Comparison of ENCODE assay signal across 33 cellular contexts in the genomic region with DNA sequence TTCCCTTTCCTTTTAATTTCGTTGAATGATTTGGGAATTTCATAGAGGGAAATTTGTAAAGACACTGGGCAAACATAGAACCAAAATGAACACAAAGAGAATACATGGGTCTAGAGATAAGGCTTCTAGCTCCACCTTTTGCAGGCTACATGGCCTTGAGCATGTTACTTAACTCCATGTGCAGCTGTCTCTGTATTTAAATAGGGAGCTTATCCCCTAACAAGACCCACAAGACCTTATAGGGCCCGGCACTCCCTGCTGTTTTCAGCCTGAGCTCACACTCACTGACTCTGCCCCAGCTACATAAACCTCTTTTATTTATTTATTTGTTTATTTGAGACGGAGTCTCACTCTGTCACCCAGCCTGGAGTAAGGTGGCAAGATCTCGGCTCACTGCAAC. TPM values are rescaled to one million over a fixed set of nuclear protein-coding genes. Genes with fewer than 3 reads are reported as not detected.
"Had no signal": no experiment of that assay in that cellular context is flagged by ENCODE, and none has a peak within 500 bp of the region (broad histone marks: within the 10 kb centered on the region; RNA-seq: fewer than 3 reads in every experiment).

No MANE protein-coding gene starts in this region.

- H3K36me3 ChIP-seq: gastroesophageal sphincter, lower lobe of right lung, sigmoid colon, uterus had no signal

- H3K27me3 Mint-ChIP-seq: activated CD4-positive, alpha-beta memory T cell treated with anti-CD3 and anti-CD28 coated beads for 36 hours; activated naive CD4-positive, alpha-beta T cell treated with anti-CD3 and anti-CD28 coated beads, Interleukin-2, amount 10 ng/mL, durations not matched to agents 7 days and 5 days; activated naive CD8-positive, alpha-beta T cell treated with anti-CD3 and anti-CD28 coated beads, Interleukin-2, amount 10 ng/mL, durations not matched to agents 7 days and 5 days; activated T-cell treated with anti-CD3 and anti-CD28 coated beads, Interleukin-2, amount 50 U/mL, for 24 hours; effector memory CD8-positive, alpha-beta T cell; stimulated activated memory B cell treated with anti-CD40 and anti-IgM and Interleukin-4, amounts not matched to agents 10 μg/mL and 1 μg/mL and 100 μg/mL, for 72 hours; type B pancreatic cell had no signal

- ATAC-seq: activated CD4-positive, CD25-positive, alpha-beta regulatory T cell treated with anti-CD3 and anti-CD28 coated beads, Interleukin-2, amount 50 U/mL, for 24 hours; effector memory CD8-positive, alpha-beta T cell; gastroesophageal sphincter; lower lobe of right lung; stimulated activated memory B cell treated with anti-CD40 and anti-IgM and Interleukin-4, amounts not matched to agents 10 μg/mL and 1 μg/mL and 100 μg/mL, for 72 hours; stimulated activated naive CD8-positive, alpha-beta T cell treated with anti-CD3 and anti-CD28 coated beads, Interleukin-15, amount 100 ng/mL, for 72 hours had no signal

- H3K4me3 Mint-ChIP-seq: activated CD4-positive, alpha-beta memory T cell treated with anti-CD3 and anti-CD28 coated beads for 36 hours; activated naive CD4-positive, alpha-beta T cell treated with anti-CD3 and anti-CD28 coated beads, Interleukin-2, amount 10 ng/mL, durations not matched to agents 7 days and 5 days; activated naive CD8-positive, alpha-beta T cell treated with anti-CD3 and anti-CD28 coated beads, Interleukin-2, amount 10 ng/mL, durations not matched to agents 7 days and 5 days; activated T-cell treated with anti-CD3 and anti-CD28 coated beads, Interleukin-2, amount 50 U/mL, for 24 hours; effector memory CD8-positive, alpha-beta T cell; immature natural killer cell; nephron; stimulated activated memory B cell treated with anti-CD40 and anti-IgM and Interleukin-4, amounts not matched to agents 10 μg/mL and 1 μg/mL and 100 μg/mL, for 72 hours; stimulated activated naive CD8-positive, alpha-beta T cell treated with anti-CD3 and anti-CD28 coated beads, Interleukin-15, amount 100 ng/mL, for 72 hours; T-helper 1 cell treated with Interleukin-12 subunit alpha and Interleukin-12 subunit beta and Interleukin-4 antibody, amounts not matched to agents 30 μg/mL and 1 μg/mL, for 36 hours; type B pancreatic cell had no signal

- H3K9me3 Mint-ChIP-seq: activated CD4-positive, alpha-beta memory T cell treated with anti-CD3 and anti-CD28 coated beads for 36 hours; activated naive CD4-positive, alpha-beta T cell treated with anti-CD3 and anti-CD28 coated beads, Interleukin-2, amount 10 ng/mL, durations not matched to agents 7 days and 5 days; activated T-cell treated with anti-CD3 and anti-CD28 coated beads, Interleukin-2, amount 50 U/mL, for 24 hours; immature natural killer cell; nephron had no signal

- H3K4me1 Mint-ChIP-seq: activated naive CD4-positive, alpha-beta T cell treated with anti-CD3 and anti-CD28 coated beads, Interleukin-2, amount 10 ng/mL, durations not matched to agents 7 days and 5 days; activated naive CD8-positive, alpha-beta T cell treated with anti-CD3 and anti-CD28 coated beads, Interleukin-2, amount 10 ng/mL, durations not matched to agents 7 days and 5 days; immature natural killer cell; stimulated activated naive CD8-positive, alpha-beta T cell treated with anti-CD3 and anti-CD28 coated beads, Interleukin-15, amount 100 ng/mL, for 72 hours had no signal

- H3K27ac Mint-ChIP-seq: activated CD4-positive, alpha-beta memory T cell treated with anti-CD3 and anti-CD28 coated beads for 36 hours; activated naive CD4-positive, alpha-beta T cell treated with anti-CD3 and anti-CD28 coated beads, Interleukin-2, amount 10 ng/mL, durations not matched to agents 7 days and 5 days; activated naive CD8-positive, alpha-beta T cell treated with anti-CD3 and anti-CD28 coated beads, Interleukin-2, amount 10 ng/mL, durations not matched to agents 7 days and 5 days; activated T-cell treated with anti-CD3 and anti-CD28 coated beads, Interleukin-2, amount 50 U/mL, for 24 hours; effector memory CD8-positive, alpha-beta T cell; immature natural killer cell; progenitor cell of endocrine pancreas; stimulated activated memory B cell treated with anti-CD40 and anti-IgM and Interleukin-4, amounts not matched to agents 10 μg/mL and 1 μg/mL and 100 μg/mL, for 72 hours; T-helper 1 cell treated with Interleukin-12 subunit alpha and Interleukin-12 subunit beta and Interleukin-4 antibody, amounts not matched to agents 30 μg/mL and 1 μg/mL, for 36 hours had no signal

- H3K27me3 ChIP-seq: gastroesophageal sphincter, sigmoid colon, uterus had no signal

- H3K9me3 ChIP-seq: gastroesophageal sphincter, lower lobe of right lung, sigmoid colon, uterus had no signal

- DNase-seq: activated CD4-positive, alpha-beta memory T cell treated with anti-CD3 and anti-CD28 coated beads for 36 hours; activated CD4-positive, alpha-beta T cell treated with anti-CD3 and anti-CD28 coated beads for 48 hours; activated CD8-positive, alpha-beta memory T cell treated with anti-CD3 and anti-CD28 coated beads, Interleukin-2, amount 50 U/mL, for 48 hours; activated gamma-delta T cell; activated naive CD4-positive, alpha-beta T cell treated with anti-CD3 and anti-CD28 coated beads, Interleukin-2, amount 10 ng/mL, durations not matched to agents 7 days and 5 days; activated naive CD8-positive, alpha-beta T cell treated with anti-CD3 and anti-CD28 coated beads, Interleukin-2, amount 10 ng/mL, durations not matched to agents 7 days and 5 days; activated T-cell treated with anti-CD3 and anti-CD28 coated beads, Interleukin-2, amount 50 U/mL, for 24 hours; caudate nucleus; cortex of kidney; effector memory CD8-positive, alpha-beta T cell; hippocampal formation; immature natural killer cell; kidney; lower lobe of right lung; mesenchymal stem cell; sigmoid colon; stimulated activated CD4-positive, alpha-beta T cell treated with anti-CD3 and anti-CD28 coated beads, Interleukin-1b, Interleukin-23, amount 100 ng/mL, for 48 hours; stimulated activated CD4-positive, alpha-beta T cell treated with anti-CD3 and anti-CD28 coated beads, Interleukin-4, amount 100 ng/mL, for 4 hours; stimulated activated CD8-positive, alpha-beta memory T cell treated with anti-CD3 and anti-CD28 coated beads, Interleukin-4, amount 100 ng/mL, for 48 hours; stimulated activated naive CD8-positive, alpha-beta T cell treated with anti-CD3 and anti-CD28 coated beads, Interleukin-15, amount 100 ng/mL, for 72 hours; substantia nigra; T-helper 9 cell; uterus had no signal

- H3K4me3 ChIP-seq: gastroesophageal sphincter, lower lobe of right lung, sigmoid colon, smooth muscle cell, uterus had no signal

- H3K27ac ChIP-seq: gastroesophageal sphincter, lower lobe of right lung, sigmoid colon, uterus, VCaP had no signal

- H3K4me1 ChIP-seq: gastroesophageal sphincter, lower lobe of right lung, uterus had no signal

- H3K36me3 Mint-ChIP-seq: activated CD4-positive, alpha-beta memory T cell treated with anti-CD3 and anti-CD28 coated beads for 36 hours; activated naive CD4-positive, alpha-beta T cell treated with anti-CD3 and anti-CD28 coated beads, Interleukin-2, amount 10 ng/mL, durations not matched to agents 7 days and 5 days; activated naive CD8-positive, alpha-beta T cell treated with anti-CD3 and anti-CD28 coated beads, Interleukin-2, amount 10 ng/mL, durations not matched to agents 7 days and 5 days; stimulated activated memory B cell treated with anti-CD40 and anti-IgM and Interleukin-4, amounts not matched to agents 10 μg/mL and 1 μg/mL and 100 μg/mL, for 72 hours had no signal

- H3K4me2 ChIP-seq: smooth muscle cell had no signal

RNA-seq across cellular contexts. Expression of gene TLE1, which starts 30.6 kb away (rescaled TPM):
- total RNA-seq: activated CD8-positive, alpha-beta memory T cell treated with anti-CD3 and anti-CD28 coated beads for 36 hours had no signal
